In genomic region chr3:185537369-185537970, GRCh38 we compare ENCODE assay signal across 8 cellular contexts. TPM values are rescaled to one million over a fixed set of nuclear protein-coding genes. Genes with fewer than 3 reads are reported as not detected.
DNase-seq lines count a peak whose midpoint lies in the region; ATAC-seq and TF ChIP-seq lines count a peak whose summit lies in the region.

No MANE protein-coding gene starts in this region.

- peak overlapping the region; percentile 83 for H3K27ac ChIP-seq in RWPE1

- H3K4me3 Mint-ChIP-seq in natural killer cell treated with Interleukin-12 subunit alpha and Interleukin-12 subunit beta and Interleukin-15 and Interleukin-18, amount 100 ng/mL, for 72 hours, result peak overlapping the region; percentile 70

- no peak for TF ChIP-seq CTCF in RWPE1 (conservative IDR thresholded peaks at IDR 0.05; ENCODE audit: low read depth)

- H3K36me3 Mint-ChIP-seq in natural killer cell treated with Interleukin-12 subunit alpha and Interleukin-12 subunit beta and Interleukin-15 and Interleukin-18, amount 100 ng/mL, for 72 hours, result no peaks in the 10 kb centered on the region

- CTCF ChIA-PET in RWPE1 (lab: Yijun Ruan, JAX), result interaction anchor here (0.6 kb wide), 1 partner anchor 21 kb away, joined by 3 read pairs; no protein-coding TSS in a partner anchor

- peak overlapping the region; percentile 69 to 83 for H3K27ac Mint-ChIP-seq in natural killer cell treated with Interleukin-12 subunit alpha and Interleukin-12 subunit beta and Interleukin-15 and Interleukin-18, amount 100 ng/mL, for 72 hours

- peaks cover 5 to 9% of the 10 kb centered on the region in 2 donors for H3K4me1 Mint-ChIP-seq in natural killer cell treated with Interleukin-12 subunit alpha and Interleukin-12 subunit beta and Interleukin-15 and Interleukin-18, amount 100 ng/mL, for 72 hours (ENCODE audit: low read depth in 2 of 2)

- POLR2A ChIA-PET in RWPE1 (lab: Yijun Ruan, JAX; ENCODE audit: low non-redundant PET), result no interaction called here

- H3K9me3 Mint-ChIP-seq in natural killer cell treated with Interleukin-12 subunit alpha and Interleukin-12 subunit beta and Interleukin-15 and Interleukin-18, amount 100 ng/mL, for 72 hours, result no peaks in the 10 kb centered on the region

- ATAC-seq in GM19324 (IDR thresholded peaks at IDR 0.05; ENCODE audit: low FRiP score, unreplicated experiment) (peak; percentile 97), HG03159 (IDR thresholded peaks at IDR 0.05; ENCODE audit: unreplicated experiment) (peak; percentile 97)
- ATAC-seq in natural killer cell treated with Interleukin-12 subunit alpha and Interleukin-12 subunit beta and Interleukin-15 and Interleukin-18, amount 100 ng/mL, for 72 hours, result peak; percentile 88 to 98

- H3K27me3 Mint-ChIP-seq in natural killer cell treated with Interleukin-12 subunit alpha and Interleukin-12 subunit beta and Interleukin-15 and Interleukin-18, amount 100 ng/mL, for 72 hours, result peaks cover 7 to 10% of the 10 kb centered on the region in 2 donors

- DNase-seq in DMS53 (lab: John Stamatoyannopoulos, UW), result peak; percentile 81
- peak; percentile 90 for DNase-seq in RWPE1 (ENCODE audit: low spot score)
- peak; percentile 90 for DNase-seq in dermis blood vessel endothelial cell
- DNase-seq in natural killer cell treated with Interleukin-12 subunit alpha and Interleukin-12 subunit beta and Interleukin-15 and Interleukin-18, amount 100 ng/mL, for 72 hours (ENCODE audit: low spot score), result no peak
- no peak for DNase-seq in SHP77 treated with DMSO at 0.1 percent for 48 hours (lab: John Stamatoyannopoulos, UW)
- no peak for DNase-seq in NCI-H1436 (lab: John Stamatoyannopoulos, UW)

RNA-seq across cellular contexts. Expression of gene LIPH, which starts 14.9 kb away (rescaled TPM):
- total RNA-seq in dermis blood vessel endothelial cell, result 0.19 TPM in 1 of 2 replicates, not detected in the other
- total RNA-seq in natural killer cell treated with Interleukin-12 subunit alpha and Interleukin-12 subunit beta and Interleukin-15 and Interleukin-18, amount 100 ng/mL, for 72 hours, result not detected

RNA-seq across cellular contexts. Expression of gene TMEM41A, which starts 38.6 kb away (rescaled TPM):
- total RNA-seq in dermis blood vessel endothelial cell, result 6.3 and 9.1 TPM in 2 replicates
- total RNA-seq in natural killer cell treated with Interleukin-12 subunit alpha and Interleukin-12 subunit beta and Interleukin-15 and Interleukin-18, amount 100 ng/mL, for 72 hours, result 10 to 100 TPM; 24.9 to 33.2 TPM

RNA-seq across cellular contexts. Expression of gene SENP2, which starts 48.6 kb away (rescaled TPM):
- total RNA-seq in dermis blood vessel endothelial cell, result 38.1 and 43.1 TPM in 2 replicates
- total RNA-seq in natural killer cell treated with Interleukin-12 subunit alpha and Interleukin-12 subunit beta and Interleukin-15 and Interleukin-18, amount 100 ng/mL, for 72 hours, result 10 to 100 TPM; 41.2 to 47.1 TPM

Comparison
In these comparisons a context has a peak if more than half of its experiments do, and no peak if none do; other contexts are left out.
1. DNase-seq: peak in DMS53 (single experiment), RWPE1 (single experiment) and dermis blood vessel endothelial cell (single experiment); none in natural killer cell treated with Interleukin-12 subunit alpha and Interleukin-12 subunit beta and Interleukin-15 and Interleukin-18, amount 100 ng/mL, for 72 hours (single experiment), SHP77 treated with DMSO at 0.1 percent for 48 hours (single experiment) and NCI-H1436 (single experiment).
2. Peak in every context shown above with its lines, with median percentiles within 50 percentile points of each other: ATAC-seq.